ENCODE assay signal across 9 cellular contexts in genomic region chr13:73715910-73716257, GRCh38.
DNase-seq lines count a peak whose midpoint lies in the region; ATAC-seq and TF ChIP-seq lines count a peak whose summit lies in the region.
"Had no signal": no experiment of that assay in that cellular context is flagged by ENCODE, and none has a peak within 500 bp of the region (broad histone marks: within the 10 kb centered on the region; RNA-seq: fewer than 3 reads in every experiment).

No MANE protein-coding gene starts in this region.

- in situ Hi-C loops in ACHN (cut with HindIII; ENCODE audit: low pct_ligation_motif_present, low pct_unique_long_range_greater_than_20kb, low sequenced_read_pairs), result no loop called here

- H3K27me3 Mint-ChIP-seq in activated CD4-positive, alpha-beta T cell treated with anti-CD3 and anti-CD28 coated beads for 36 hours, result no peaks in the 10 kb centered on the region
- no peaks in the 10 kb centered on the region for H3K27me3 Mint-ChIP-seq in activated B cell treated with CpG ODN at 0.5 μM for 24 hours

- H2AFZ ChIP-seq in PC-9, result no peak overlapping the region

- H3K4me2 ChIP-seq in PC-9, result no peak overlapping the region
- H3K4me2 ChIP-seq: A549 had no signal

- H3K4me3 ChIP-seq in spleen (no peak overlapping the region), PC-9 (no peak overlapping the region)
- H3K4me3 ChIP-seq: A549 had no signal

- H3K9me2 ChIP-seq in PC-9 (ENCODE audit: insufficient read depth), result no peaks in the 10 kb centered on the region

- intact Hi-C loops in activated CD4-positive, alpha-beta T cell treated with anti-CD3 and anti-CD28 coated beads for 36 hours (cut with DNase I, micrococcal nuclease), result loop anchor here (1.0 to 10.0 kb wide), 14 partner anchors 13 to 1651 kb away; partner anchors contain the start of genes DIS3 (in 1 of the 2) and PIBF1 (in 1 of the 2)
- intact Hi-C loops in activated B cell treated with CpG ODN at 0.5 μM for 24 hours (cut with micrococcal nuclease), result no loop called here
- intact Hi-C loops in spleen (cut with DNase I; ENCODE audit: low total_unique reads), result no loop called here
- intact Hi-C loops in PC-9 (cut with micrococcal nuclease; ENCODE audit: unreplicated experiment), result no loop called here

- H4K20me1 ChIP-seq in PC-9 (ENCODE audit: insufficient read depth), result no peaks in the 10 kb centered on the region

- no peak for TF ChIP-seq CTCF in activated B cell treated with CpG ODN at 0.5 μM for 24 hours (IDR thresholded peaks at IDR 0.05)
- TF ChIP-seq CTCF in spleen (IDR thresholded peaks at IDR 0.05 in 8 of 11, conservative IDR thresholded peaks at IDR 0.05 in 3 of 11), result no peak
- no peak for TF ChIP-seq CTCF in PC-9 (conservative IDR thresholded peaks at IDR 0.05)

- H3K9me3 Mint-ChIP-seq in activated CD4-positive, alpha-beta T cell treated with anti-CD3 and anti-CD28 coated beads for 36 hours (ENCODE audit: low read depth), result no peaks in the 10 kb centered on the region
- no peaks in the 10 kb centered on the region for H3K9me3 Mint-ChIP-seq in activated B cell treated with CpG ODN at 0.5 μM for 24 hours

- no peaks in the 10 kb centered on the region for H3K79me2 ChIP-seq in PC-9 (ENCODE audit: low read depth)

- peak overlapping the region; percentile 83 for H3K27ac Mint-ChIP-seq in activated CD4-positive, alpha-beta T cell treated with anti-CD3 and anti-CD28 coated beads for 36 hours
- H3K27ac Mint-ChIP-seq in activated B cell treated with CpG ODN at 0.5 μM for 24 hours, result peak overlapping the region; percentile 50

- POLR2A ChIA-PET in activated CD4-positive, alpha-beta T cell treated with anti-CD3 and anti-CD28 coated beads for 36 hours (lab: Charles Lee), result interaction anchor here (2.5 kb wide), 1 partner anchor 13 kb away, joined by 10 read pairs; no protein-coding TSS in a partner anchor
- POLR2A ChIA-PET in activated B cell treated with CpG ODN at 0.5 μM for 24 hours (lab: Charles Lee) (no interaction called here), PC-9 (lab: Charles Lee; ENCODE audit: unreplicated experiment) (interaction anchor here (0.7 kb wide), 1 partner anchor 389 kb away, joined by 6 read pairs; no protein-coding TSS in a partner anchor)

- ATAC-seq in activated CD4-positive, alpha-beta T cell treated with anti-CD3 and anti-CD28 coated beads for 36 hours, result peak; percentile 67
- peak; percentile 52 for ATAC-seq in HG02938 (IDR thresholded peaks at IDR 0.05; ENCODE audit: unreplicated experiment)
- no peak for ATAC-seq in activated B cell treated with CpG ODN at 0.5 μM for 24 hours (ENCODE audit: low read depth)
- ATAC-seq: A549 had no signal

- H3K4me1 Mint-ChIP-seq in activated CD4-positive, alpha-beta T cell treated with anti-CD3 and anti-CD28 coated beads for 36 hours, result peaks cover 59% of the 10 kb centered on the region
- H3K4me1 Mint-ChIP-seq in activated B cell treated with CpG ODN at 0.5 μM for 24 hours, result peaks cover 12% of the 10 kb centered on the region

- TF ChIP-seq POLR2A in spleen (IDR thresholded peaks at IDR 0.05), result no peak

- no peaks in the 10 kb centered on the region for H3K9me3 ChIP-seq in spleen
- 0 out of 2 replicates have a peak, but pooled peaks cover 4% of the 10 kb centered on the region for H3K9me3 ChIP-seq in PC-9 (ENCODE audit: insufficient read depth, low read depth)
- H3K9me3 ChIP-seq: A549 had no signal

- no peaks in the 10 kb centered on the region for H3F3A ChIP-seq in PC-9 (ENCODE audit: insufficient read depth, low read depth)

- H3K27me3 ChIP-seq in spleen (replicated peaks in 1 of 7) (no peaks in the 10 kb centered on the region), PC-9 (ENCODE audit: insufficient read depth, low read depth) (no peaks in the 10 kb centered on the region)

- no peak for DNase-seq in activated CD4-positive, alpha-beta T cell treated with anti-CD3 and anti-CD28 coated beads for 36 hours
- DNase-seq in activated CD4-positive, alpha-beta T cell treated with anti-CD3 and anti-CD28 coated beads, Interleukin-2, amount 50 U/mL, for 4 hours, result no peak
- DNase-seq in activated B cell treated with CpG ODN at 0.5 μM for 24 hours (no peak), spleen (no peak), PC-9 (no peak), ACHN (no peak)
- DNase-seq in stimulated activated naive CD4-positive, alpha-beta T cell treated with Interleukin-2 at 50 U/mL for 16 hours (lab: John Stamatoyannopoulos, UW), result no peak

- 52 to 74% (median 69%) methylated on average over 2 of the region's 2 CpGs for WGBS in spleen, 5 donors

- H3K27ac ChIP-seq in spleen (peak overlapping the region in 5 of 8 donors; percentile 39 to 75 (median 66)), PC-9 (no peak overlapping the region)
- H3K27ac ChIP-seq: A549 had no signal

- H3K36me3 ChIP-seq in spleen (peaks cover 0 to 59% (median 13%) of the 10 kb centered on the region in 6 donors), PC-9 (ENCODE audit: low read depth) (no peaks in the 10 kb centered on the region)

- BruUV-seq in PC-9 (replicated peaks; lab: Mats Ljungman, UMichigan), result no TSS peak

- H3K36me3 Mint-ChIP-seq in activated CD4-positive, alpha-beta T cell treated with anti-CD3 and anti-CD28 coated beads for 36 hours (ENCODE audit: low read depth), result peaks cover 38% of the 10 kb centered on the region
- peaks cover 63% of the 10 kb centered on the region for H3K36me3 Mint-ChIP-seq in activated B cell treated with CpG ODN at 0.5 μM for 24 hours (ENCODE audit: low read depth)

- CTCF ChIA-PET in activated CD4-positive, alpha-beta T cell treated with anti-CD3 and anti-CD28 coated beads for 36 hours (lab: Charles Lee), result interaction anchor here (0.7 to 2.0 kb wide), 2 partner anchors 13 to 14 kb away, joined by 3 to 12 read pairs; no protein-coding TSS in a partner anchor
- CTCF ChIA-PET in activated B cell treated with CpG ODN at 0.5 μM for 24 hours (lab: Charles Lee), result no interaction called here
- CTCF ChIA-PET in PC-9 (lab: Charles Lee), result no interaction called here

- peaks cover 0 to 24% (median 0%) of the 10 kb centered on the region in 6 donors for H3K4me1 ChIP-seq in spleen
- H3K4me1 ChIP-seq in PC-9 (replicated peaks; ENCODE audit: insufficient read depth), result no peaks in the 10 kb centered on the region

- H3K4me3 Mint-ChIP-seq in activated CD4-positive, alpha-beta T cell treated with anti-CD3 and anti-CD28 coated beads for 36 hours, result peak overlapping the region; percentile 50
- H3K4me3 Mint-ChIP-seq in activated B cell treated with CpG ODN at 0.5 μM for 24 hours, result no peak overlapping the region

Comparison
In these comparisons a context has a peak if more than half of its experiments do, and no peak if none do; other contexts are left out.
1. intact Hi-C loops: an anchor here in activated CD4-positive, alpha-beta T cell treated with anti-CD3 and anti-CD28 coated beads for 36 hours (1.0 to 10.0 kb wide); none called in activated B cell treated with CpG ODN at 0.5 μM for 24 hours, spleen and PC-9.